In the genomic region with DNA sequence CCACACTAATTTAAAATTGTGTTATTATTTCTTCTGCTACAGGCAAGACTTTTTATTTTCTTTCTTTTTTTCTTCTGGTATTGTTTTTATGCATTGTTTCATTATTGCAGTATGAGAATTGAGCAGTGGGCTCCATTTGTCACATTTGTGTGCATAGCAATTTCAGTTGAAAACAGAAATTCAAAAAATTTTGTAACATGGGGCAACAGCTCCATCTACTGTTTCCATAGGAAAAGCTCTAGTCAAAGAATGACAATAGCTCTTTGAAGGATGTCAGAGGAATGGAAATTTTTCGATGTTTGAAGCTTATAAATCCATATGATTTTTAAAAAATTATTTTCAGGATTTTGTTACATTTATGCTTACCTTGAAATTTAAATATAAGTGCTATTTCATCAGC, we compare ENCODE assay signal across 8 cellular contexts.
DNase-seq lines count a peak whose midpoint lies in the region; ATAC-seq and TF ChIP-seq lines count a peak whose summit lies in the region.

No MANE protein-coding gene starts in this region.

- DNase-seq in DMS153 treated with DMSO at 0.1 percent for 48 hours (lab: John Stamatoyannopoulos, UW; ENCODE audit: unreplicated experiment) (peak; percentile 18), NCI-H1694 treated with DMSO at 0.1 percent for 48 hours (lab: John Stamatoyannopoulos, UW) (peak; percentile 55), left lobe of liver (ENCODE audit: low spot score) (no peak)

- no peaks in the 10 kb centered on the region for H3K27me3 Mint-ChIP-seq in brain

- peaks cover 7% of the 10 kb centered on the region for H3K36me3 Mint-ChIP-seq in brain

- TF ChIP-seq CTCF in brain (conservative IDR thresholded peaks at IDR 0.05) = peak; percentile 87 to 93

- peak overlapping the region in 1 of 5 experiments; percentile 33 for H3K4me3 Mint-ChIP-seq in brain

- peak overlapping the region in 3 of 5 experiments; percentile 6 to 14 (median 9) for H3K27ac Mint-ChIP-seq in brain

- peak; percentile 44 for ATAC-seq in GM19467 (IDR thresholded peaks at IDR 0.05; ENCODE audit: unreplicated experiment)
- peak; percentile 69 for ATAC-seq in left lobe of liver
- ATAC-seq in HG03159 (IDR thresholded peaks at IDR 0.05; ENCODE audit: unreplicated experiment) = no peak
- ATAC-seq in HG02623 (IDR thresholded peaks at IDR 0.05; ENCODE audit: unreplicated experiment) = no peak
- no peak for ATAC-seq in HG02642 (IDR thresholded peaks at IDR 0.05; ENCODE audit: poor library complexity, unreplicated experiment)

- peaks cover 0 to 3% (median 0%) of the 10 kb centered on the region in 5 experiments for H3K9me3 Mint-ChIP-seq in brain

- H3K4me1 Mint-ChIP-seq in brain = peaks cover 39% of the 10 kb centered on the region

Comparison
In these comparisons a context has a peak if more than half of its experiments do, and no peak if none do; other contexts are left out.
1. ATAC-seq: peak in GM19467 (single experiment) and left lobe of liver (single experiment); none in HG03159 (single experiment), HG02623 (single experiment) and HG02642 (single experiment).